In the genomic region with DNA sequence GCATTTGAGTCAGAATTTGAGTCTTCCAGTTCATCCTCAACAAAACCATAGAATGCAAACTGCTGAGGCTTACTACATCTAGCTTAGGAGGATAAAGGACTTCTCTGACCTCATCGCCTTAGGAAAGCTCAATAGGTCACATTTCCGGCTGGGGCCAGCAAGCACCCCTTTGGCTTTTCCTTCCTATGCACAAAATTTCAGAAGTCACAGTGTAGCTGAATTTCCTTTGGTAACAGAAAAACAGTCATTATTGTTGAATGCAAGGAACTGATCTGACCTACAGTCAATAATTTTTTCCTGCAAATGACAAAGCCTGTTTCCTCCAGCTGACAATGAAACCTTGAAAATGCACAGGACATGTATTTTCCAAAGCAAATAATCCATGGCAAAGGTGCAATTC, we compare ENCODE assay signal across 20 cellular contexts. TPM values are rescaled to one million over a fixed set of nuclear protein-coding genes. Genes with fewer than 3 reads are reported as not detected.
A peak's percentile ranks its signal among the peaks of the same experiment; 100 is the strongest.
DNase-seq lines count a peak whose midpoint lies in the region; ATAC-seq and TF ChIP-seq lines count a peak whose summit lies in the region.
"Had no signal": no experiment of that assay in that cellular context is flagged by ENCODE, and none has a peak within 500 bp of the region (broad histone marks: within the 10 kb centered on the region; RNA-seq: fewer than 3 reads in every experiment).

No MANE protein-coding gene starts in this region.

- no peak for TF ChIP-seq CTCF in heart left ventricle (IDR thresholded peaks at IDR 0.05)
- no peak for TF ChIP-seq CTCF in esophagus muscularis mucosa (IDR thresholded peaks at IDR 0.05)
- TF ChIP-seq CTCF in upper lobe of right lung (IDR thresholded peaks at IDR 0.05), result no peak
- TF ChIP-seq CTCF in psoas muscle (IDR thresholded peaks at IDR 0.05), result no peak

- peaks cover 0 to 8% (median 2%) of the 10 kb centered on the region in 12 donors for H3K9me3 ChIP-seq in heart left ventricle
- H3K9me3 ChIP-seq in esophagus muscularis mucosa, result no peaks in the 10 kb centered on the region
- peaks cover 4 to 5% of the 10 kb centered on the region in 2 donors for H3K9me3 ChIP-seq in neuronal stem cell (replicated peaks in 1 of 2; ENCODE audit: control insufficient read depth in 2 of 2, insufficient read depth in 1 of 2, low read depth in 1 of 2, low read length in 2 of 2)
- H3K9me3 ChIP-seq in upper lobe of right lung, result no peaks in the 10 kb centered on the region
- H3K9me3 ChIP-seq in psoas muscle, result no peaks in the 10 kb centered on the region

- no peak overlapping the region for H2AK5ac ChIP-seq in neuronal stem cell (ENCODE audit: low read depth, low read length)

- intact Hi-C loops in heart left ventricle (cut with DNase I), result no loop called here
- intact Hi-C loops in Right ventricle myocardium inferior (cut with DNase I), result no loop called here
- intact Hi-C loops in esophagus muscularis mucosa (cut with DNase I), result no loop called here
- intact Hi-C loops in upper lobe of right lung (cut with DNase I), result no loop called here
- intact Hi-C loops in psoas muscle (cut with DNase I), result no loop called here

- no peak overlapping the region for H4K91ac ChIP-seq in neuronal stem cell (ENCODE audit: low read depth, low read length, poor library complexity)

- no peak overlapping the region for H3K4ac ChIP-seq in neuronal stem cell (ENCODE audit: low read length)

- no peak overlapping the region for H3K14ac ChIP-seq in neuronal stem cell (ENCODE audit: low read length)

- H3K4me2 ChIP-seq in neuronal stem cell (ENCODE audit: insufficient read depth, low read length, poor library complexity, severe bottlenecking), result no peak overlapping the region

- no peaks in the 10 kb centered on the region for H3K27me3 ChIP-seq in heart left ventricle
- H3K27me3 ChIP-seq in esophagus muscularis mucosa, result no peaks in the 10 kb centered on the region
- no peaks in the 10 kb centered on the region for H3K27me3 ChIP-seq in neuronal stem cell (ENCODE audit: control insufficient read depth in 3 of 3, insufficient read depth in 3 of 3, low read depth in 1 of 3, low read length in 3 of 3)
- H3K27me3 ChIP-seq in upper lobe of right lung, result no peaks in the 10 kb centered on the region
- H3K27me3 ChIP-seq in psoas muscle (ENCODE audit: insufficient read depth in 3 of 3, low read length in 2 of 3), result no peaks in the 10 kb centered on the region

- DNase-seq in heart left ventricle (peak in 2 of 5 donors; percentile 20 to 32), Right ventricle myocardium inferior (ENCODE audit: missing footprints) (no peak), esophagus muscularis mucosa (ENCODE audit: extremely low spot score) (peak; percentile 80), neuronal stem cell (ENCODE audit: low spot score) (no peak), upper lobe of right lung (no peak), amygdala (lab: John Stamatoyannopoulos, UW) (no peak), psoas muscle (no peak)
- DNase-seq: AML-193, KBM-7, NCI-H1417, NCI-H187, NCI-H2107, NCI-H2227 treated with DMSO at 0.1 percent for 48 hours, NCI-H524, NCI-H82, OCI-M1, SHP77 treated with DMSO at 0.1 percent for 48 hours had no signal

- ATAC-seq in heart left ventricle, result peak in 1 of 4 donors; percentile 82
- no peak for ATAC-seq in Right ventricle myocardium inferior
- ATAC-seq in upper lobe of right lung, result peak; percentile 38
- no peak for ATAC-seq in psoas muscle
- no peak for ATAC-seq in GM21528 (IDR thresholded peaks at IDR 0.05; ENCODE audit: low FRiP score, unreplicated experiment)

- no peak overlapping the region for H2BK120ac ChIP-seq in neuronal stem cell (ENCODE audit: low read depth, low read length)

- H2BK12ac ChIP-seq in neuronal stem cell (ENCODE audit: low read length), result no peak overlapping the region

- TF ChIP-seq POLR2A in heart left ventricle (IDR thresholded peaks at IDR 0.05), result no peak
- no peak for TF ChIP-seq POLR2A in esophagus muscularis mucosa (IDR thresholded peaks at IDR 0.05; ENCODE audit: low read depth)

- WGBS in heart left ventricle, 4 donors, result 54 to 62% (median 55%) methylated on average over 2 of the region's 2 CpGs
- 50% methylated on average over 2 of the region's 2 CpGs for WGBS in esophagus muscularis mucosa
- whole genome bisulfite sequencing in neuronal stem cell (ENCODE audit: extremely low coverage in 2 of 2, insufficient read length in 2 of 2, insufficient replicate concordance in 1 of 2), 2 donors, result no CpG with 5 or more reads among the region's 2 CpGs
- 68 to 90% (median 81%) methylated on average over 2 of the region's 2 CpGs for WGBS in psoas muscle, 3 donors

- H4K8ac ChIP-seq in neuronal stem cell (ENCODE audit: low read depth, low read length), result no peak overlapping the region

- H2BK15ac ChIP-seq in neuronal stem cell (ENCODE audit: low read length), result no peak overlapping the region

- H3K18ac ChIP-seq in neuronal stem cell (ENCODE audit: low read length), result no peak overlapping the region

- H3K23ac ChIP-seq in neuronal stem cell (ENCODE audit: low read depth, low read length, poor library complexity), result no peak overlapping the region

- H2AFZ ChIP-seq in neuronal stem cell (ENCODE audit: low read length), result peak overlapping the region; percentile 73

- H3K4me1 ChIP-seq in heart left ventricle (peaks cover 6 to 46% (median 27%) of the 10 kb centered on the region in 12 donors), esophagus muscularis mucosa (peaks cover 0 to 29% (median 21%) of the 10 kb centered on the region in 4 donors), neuronal stem cell (ENCODE audit: control insufficient read depth in 2 of 2, insufficient read depth in 1 of 2, low read depth in 1 of 2, low read length in 2 of 2) (peaks cover 3 to 36% of the 10 kb centered on the region in 2 donors), upper lobe of right lung (no peaks in the 10 kb centered on the region), psoas muscle (no peaks in the 10 kb centered on the region)

- H2BK5ac ChIP-seq in neuronal stem cell (ENCODE audit: low read length), result no peak overlapping the region

- no peak overlapping the region for H3K9ac ChIP-seq in neuronal stem cell (ENCODE audit: low read depth, low read length, poor library complexity)

- TF ChIP-seq EP300 in esophagus muscularis mucosa (IDR thresholded peaks at IDR 0.05), result no peak

- H3K4me3 ChIP-seq in heart left ventricle, result no peak overlapping the region
- no peak overlapping the region for H3K4me3 ChIP-seq in esophagus muscularis mucosa
- no peak overlapping the region for H3K4me3 ChIP-seq in neuronal stem cell (ENCODE audit: low read length in 2 of 2)
- H3K4me3 ChIP-seq in upper lobe of right lung, result no peak overlapping the region
- H3K4me3 ChIP-seq in psoas muscle, result no peak overlapping the region

- H3K79me1 ChIP-seq in neuronal stem cell (ENCODE audit: low read depth, low read length), result no peaks in the 10 kb centered on the region

- H3K36me3 ChIP-seq in heart left ventricle (no peaks in the 10 kb centered on the region), esophagus muscularis mucosa (no peaks in the 10 kb centered on the region), neuronal stem cell (replicated peaks in 1 of 2; ENCODE audit: control insufficient read depth in 2 of 2, insufficient read depth in 2 of 2, low read length in 2 of 2) (no peaks in the 10 kb centered on the region), upper lobe of right lung (no peaks in the 10 kb centered on the region), psoas muscle (ENCODE audit: insufficient read depth in 1 of 2, low read depth in 1 of 2) (no peaks in the 10 kb centered on the region)

- H3K27ac ChIP-seq in heart left ventricle, result peak overlapping the region in 9 of 12 donors; percentile 12 to 66 (median 47)
- H3K27ac ChIP-seq in esophagus muscularis mucosa (replicated peaks in 1 of 4), result no peak overlapping the region
- no peak overlapping the region for H3K27ac ChIP-seq in neuronal stem cell (replicated peaks; ENCODE audit: low read length)
- H3K27ac ChIP-seq in upper lobe of right lung, result no peak overlapping the region
- H3K27ac ChIP-seq in psoas muscle, result no peak overlapping the region
- H3K27ac ChIP-seq: 22Rv1, C4-2B had no signal

RNA-seq across cellular contexts. Expression of a gene that starts 32.8 kb away (rescaled TPM):
- total RNA-seq in heart left ventricle (10 to 100 TPM in 8 of 9 donors, 1 to 10 TPM in 1; 9.8 to 20.1 (median 12.9) TPM), Right ventricle myocardium inferior (11.9 TPM), esophagus muscularis mucosa (10 to 100 TPM; 42.7 to 66.0 (median 53.1) TPM), upper lobe of right lung (32.0 TPM), psoas muscle (1 to 10 TPM; 4.1 to 7.9 (median 4.7) TPM)
- polyA plus RNA-seq in heart left ventricle (1 to 10 TPM; 4.5 to 6.4 TPM), psoas muscle (1 to 10 TPM; 1.7 to 2.6 (median 2.3) TPM)
- 2.3 TPM for polyA plus RNA-seq in neuronal stem cell (2013, experiment 1 of 2)
- 2.6 TPM for polyA plus RNA-seq in neuronal stem cell (2013, experiment 2 of 2)

Comparison
In these comparisons a context has a peak if more than half of its experiments do, and no peak if none do; other contexts are left out.
1. H3K27ac ChIP-seq: peak in heart left ventricle (9 of 12); none in esophagus muscularis mucosa (0 of 4), neuronal stem cell (single experiment), upper lobe of right lung (single experiment) and psoas muscle (single experiment).